In genomic region chr18:12376718-12377555, GRCh38 we compare ENCODE assay signal across 8 cellular contexts. TPM values are rescaled to one million over a fixed set of nuclear protein-coding genes. Genes with fewer than 3 reads are reported as not detected.
A peak's percentile ranks its signal among the peaks of the same experiment; 100 is the strongest.
DNase-seq lines count a peak whose midpoint lies in the region; ATAC-seq and TF ChIP-seq lines count a peak whose summit lies in the region.

TSS of gene AFG3L2 (minus strand) at chr18:12377227. CDS start at chr18:12377082, 145 bp downstream.

- H3K4me3 Mint-ChIP-seq in endothelial cell (ENCODE audit: unreplicated experiment) = peak within 1 kb of the TSS; percentile 96

- H3K36me3 ChIP-seq in OCI-LY3 (replicated peaks; ENCODE audit: low read depth, low read length) = peaks cover 18% of the 10 kb centered on the region

- H3K4me1 Mint-ChIP-seq in endothelial cell (ENCODE audit: unreplicated experiment) = peaks cover 24% of the 10 kb centered on the region

- DNase-seq in DMS 273 (lab: John Stamatoyannopoulos, UW; ENCODE audit: unreplicated experiment) (peak; percentile 99), HuH-7.5 (ENCODE audit: low spot score) (peak; percentile 91), endothelial cell (ENCODE audit: low spot score) (peak; percentile 100), midbrain (lab: John Stamatoyannopoulos, UW) (peak; percentile 100)
- DNase-seq in activated CD8-positive, alpha-beta memory T cell treated with anti-CD3 and anti-CD28 coated beads, Interleukin-2, amount 50 U/mL, for 48 hours = peak; percentile 100
- DNase-seq in stimulated activated CD8-positive, alpha-beta memory T cell treated with anti-CD3 and anti-CD28 coated beads, Interleukin-15, amount 100 ng/mL, for 48 hours (ENCODE audit: low read depth in 2 of 2) = peak; percentile 100

- peak within 1 kb of the TSS; percentile 91 for H3K4me3 ChIP-seq in OCI-LY3 (ENCODE audit: low read length)

- ATAC-seq in GM21528 (IDR thresholded peaks at IDR 0.05; ENCODE audit: low FRiP score, unreplicated experiment) = peak; percentile 91

- H3K36me3 Mint-ChIP-seq in endothelial cell (ENCODE audit: low read depth, unreplicated experiment) = peaks cover 9% of the 10 kb centered on the region

- H3K4me1 ChIP-seq in OCI-LY3 (ENCODE audit: low read length) = peaks cover 12% of the 10 kb centered on the region; the same call in 1 of the 2 replicates

- H3K9ac ChIP-seq in OCI-LY3 (ENCODE audit: low read length) = peak within 1 kb of the TSS; percentile 94

- H3K4me2 ChIP-seq in OCI-LY3 (ENCODE audit: low read length) = peak within 1 kb of the TSS; percentile 76

- H3K27ac Mint-ChIP-seq in endothelial cell (ENCODE audit: unreplicated experiment) = peak within 1 kb of the TSS; percentile 99

- peak within 1 kb of the TSS; percentile 71; the same call in 1 of the 2 replicates for H2AFZ ChIP-seq in OCI-LY3 (ENCODE audit: low read depth, low read length)

- H3K9me3 Mint-ChIP-seq in endothelial cell (ENCODE audit: unreplicated experiment) = no peaks in the 10 kb centered on the region

- peaks cover 9% of the 10 kb centered on the region for H3K27me3 Mint-ChIP-seq in endothelial cell (ENCODE audit: unreplicated experiment)

- H4K20me1 ChIP-seq in OCI-LY3 (ENCODE audit: insufficient read depth, low read length) = peaks cover 28% of the 10 kb centered on the region

- TF ChIP-seq CTCF in OCI-LY3 (IDR thresholded peaks at IDR 0.05; ENCODE audit: low read depth, low read length) (no peak), endothelial cell (IDR thresholded peaks at IDR 0.05; ENCODE audit: unreplicated experiment) (no peak)

- H3K9me3 ChIP-seq in OCI-LY3 (ENCODE audit: insufficient read depth, low read length) = no peaks in the 10 kb centered on the region

- peaks cover 49% of the 10 kb centered on the region for H3K79me2 ChIP-seq in OCI-LY3 (ENCODE audit: low read length)

- H3K27ac ChIP-seq in OCI-LY3 (ENCODE audit: low read length) = peak within 1 kb of the TSS; percentile 80

- H3K27me3 ChIP-seq in OCI-LY3 (ENCODE audit: low read depth, low read length) = no peaks in the 10 kb centered on the region

RNA-seq across cellular contexts. Expression of gene AFG3L2, which starts in this region (rescaled TPM):
- total RNA-seq in endothelial cell (ENCODE audit: unreplicated experiment) = 47.7 TPM

Comparison
In these comparisons a context has a peak if more than half of its experiments do, and no peak if none do; other contexts are left out.
1. Peak in every context shown above with its lines: DNase-seq, ATAC-seq, H3K4me3 ChIP-seq and H3K27ac ChIP-seq.